Comparison of ENCODE assay signal across 26 cellular contexts in genomic region chr5:42848545-42848944, GRCh38.
"Had no signal": no experiment of that assay in that cellular context is flagged by ENCODE, and none has a peak within 500 bp of the region (broad histone marks: within the 10 kb centered on the region; RNA-seq: fewer than 3 reads in every experiment).

No MANE protein-coding gene starts in this region.

- H3K9me3 ChIP-seq: ovary, psoas muscle, spleen, suprapubic skin, testis, tibial artery, transverse colon, upper lobe of right lung, uterus had no signal

- H3K79me2 ChIP-seq: parathyroid adenoma had no signal

- DNase-seq: natural killer cell; occipital lobe; ovary; posterior cingulate gyrus; psoas muscle; right cardiac atrium; spleen; stimulated activated CD4-positive, alpha-beta T cell treated with anti-CD3 and anti-CD28 coated beads, Interleukin-12 subunit alpha, Interleukin-12 subunit beta, amount 100 ng/mL, for 4 hours; stimulated activated CD4-positive, alpha-beta T cell treated with anti-CD3 and anti-CD28 coated beads, Interleukin-1b, Interleukin-23, amount 100 ng/mL, for 48 hours; stimulated activated CD4-positive, alpha-beta T cell treated with anti-CD3 and anti-CD28 coated beads, Interleukin-4, amount 100 ng/mL, for 1 hour; stimulated activated CD4-positive, alpha-beta T cell treated with anti-CD3 and anti-CD28 coated beads, Interleukin-4, amount 100 ng/mL, for 4 hours; stimulated activated CD8-positive, alpha-beta memory T cell treated with anti-CD3 and anti-CD28 coated beads, Interleukin-4, amount 100 ng/mL, for 48 hours; stimulated activated naive CD4-positive, alpha-beta T cell; stimulated activated naive CD8-positive, alpha-beta T cell treated with anti-CD3 and anti-CD28 coated beads, Interleukin-15, amount 100 ng/mL, for 72 hours; stimulated activated naive CD8-positive, alpha-beta T cell treated with anti-CD3 and anti-CD28 coated beads, Interleukin-15, Interleukin-2, amounts not matched to agents 100 U/mL and 50 U/mL, for 24 hours; substantia nigra; testis; tibial artery; transverse colon; upper lobe of right lung; uterus had no signal

- H3K36me3 ChIP-seq: neural progenitor cell, ovary, spleen, suprapubic skin, tibial artery, transverse colon, upper lobe of right lung, uterus had no signal

- H3K4me3 ChIP-seq: neural progenitor cell, ovary, psoas muscle, skin epidermis, smooth muscle cell, spleen, suprapubic skin, testis, tibial artery, transverse colon, upper lobe of right lung, uterus had no signal

- H3K27ac ChIP-seq: neural progenitor cell, ovary, parathyroid adenoma, psoas muscle, skin epidermis, spleen, suprapubic skin, testis, tibial artery, transverse colon, uterus had no signal

- H3K4me2 ChIP-seq: neural progenitor cell, smooth muscle cell had no signal

- H3K4me1 ChIP-seq: neural progenitor cell, parathyroid adenoma, spleen, suprapubic skin, tibial artery, upper lobe of right lung, uterus had no signal

- H3K9ac ChIP-seq: neural progenitor cell, parathyroid adenoma had no signal

- H3K27me3 ChIP-seq: neural progenitor cell, ovary, spleen, suprapubic skin, testis, tibial artery, transverse colon, upper lobe of right lung, uterus had no signal

- H2AFZ ChIP-seq: neural progenitor cell, parathyroid adenoma had no signal
